ENCODE assay signal across 15 cellular contexts in the genomic region with DNA sequence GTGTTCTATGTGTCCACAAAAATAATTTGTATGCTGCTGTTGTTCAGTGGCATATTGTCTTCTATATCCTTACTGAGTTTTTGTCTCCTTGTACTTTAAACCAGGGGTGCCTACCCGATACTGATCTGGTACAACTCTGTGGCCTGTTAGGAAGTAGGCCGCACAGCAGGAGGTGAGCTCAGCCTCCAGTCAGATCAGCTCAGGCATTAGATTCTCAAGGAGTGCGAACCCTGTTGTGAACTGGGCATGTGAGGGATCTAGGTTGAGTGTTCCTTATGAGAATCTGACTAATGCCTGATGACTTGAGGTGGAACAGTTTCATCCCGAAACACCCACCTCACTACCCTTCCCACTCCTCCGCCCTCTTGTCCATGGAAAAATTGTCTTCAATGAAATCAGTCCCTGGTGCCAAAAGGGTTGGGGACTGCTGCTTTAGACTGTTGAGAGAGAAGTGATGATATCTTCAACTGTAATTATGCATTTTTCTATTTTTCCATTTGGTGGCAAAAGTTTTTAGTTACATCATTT.
DNase-seq lines count a peak whose midpoint lies in the region; ATAC-seq and TF ChIP-seq lines count a peak whose summit lies in the region.
"Had no signal": no experiment of that assay in that cellular context is flagged by ENCODE, and none has a peak within 500 bp of the region (broad histone marks: within the 10 kb centered on the region; RNA-seq: fewer than 3 reads in every experiment).

No MANE protein-coding gene starts in this region.

- no peaks in the 10 kb centered on the region for H3K36me3 ChIP-seq in CD4-positive, alpha-beta memory T cell (ENCODE audit: insufficient read depth, low read length)
- no peaks in the 10 kb centered on the region for H3K36me3 ChIP-seq in naive thymus-derived CD4-positive, alpha-beta T cell (ENCODE audit: control insufficient read depth in 2 of 3, insufficient read depth in 3 of 3, low read length in 3 of 3)
- H3K36me3 ChIP-seq in esophagus squamous epithelium (no peaks in the 10 kb centered on the region), tibial artery (no peaks in the 10 kb centered on the region)
- H3K36me3 ChIP-seq: upper lobe of left lung had no signal

- H3K27me3 ChIP-seq in CD4-positive, alpha-beta memory T cell (ENCODE audit: insufficient read depth, low read length), result no peaks in the 10 kb centered on the region
- H3K27me3 ChIP-seq in naive thymus-derived CD4-positive, alpha-beta T cell (ENCODE audit: control insufficient read depth in 2 of 2, insufficient read depth in 2 of 2, low read length in 2 of 2), result no peaks in the 10 kb centered on the region
- H3K27me3 ChIP-seq in esophagus squamous epithelium (no peaks in the 10 kb centered on the region), tibial artery (no peaks in the 10 kb centered on the region)
- H3K27me3 ChIP-seq: upper lobe of left lung had no signal

- TF ChIP-seq POLR2A in esophagus squamous epithelium (IDR thresholded peaks at IDR 0.05), result no peak

- ATAC-seq in naive thymus-derived CD4-positive, alpha-beta T cell, result no peak

- H3K27me3 Mint-ChIP-seq in CD4-positive, alpha-beta memory T cell, result no peaks in the 10 kb centered on the region
- H3K27me3 Mint-ChIP-seq in activated naive CD8-positive, alpha-beta T cell treated with anti-CD3 and anti-CD28 coated beads for 36 hours, result no peaks in the 10 kb centered on the region
- H3K27me3 Mint-ChIP-seq in naive thymus-derived CD4-positive, alpha-beta T cell, result no peaks in the 10 kb centered on the region
- H3K27me3 Mint-ChIP-seq: activated CD4-positive, alpha-beta T cell treated with anti-CD3 and anti-CD28 coated beads, Interleukin-2, amount 10 ng/mL, durations not matched to agents 7 days and 5 days had no signal

- CTCF ChIA-PET in CD4-positive, alpha-beta memory T cell (lab: Charles Lee; ENCODE audit: partially characterized antibody), result no interaction called here
- CTCF ChIA-PET in naive thymus-derived CD4-positive, alpha-beta T cell (lab: Charles Lee), result interaction anchor here (0.7 to 1.2 kb wide), 2 partner anchors 29 to 671 kb away, joined by 3 to 4 read pairs; no protein-coding TSS in a partner anchor

- no peak overlapping the region for H3K4me3 ChIP-seq in CD4-positive, alpha-beta memory T cell (ENCODE audit: low read length in 2 of 2)
- H3K4me3 ChIP-seq in naive thymus-derived CD4-positive, alpha-beta T cell (ENCODE audit: low read length), result no peak overlapping the region
- no peak overlapping the region for H3K4me3 ChIP-seq in esophagus squamous epithelium
- no peak overlapping the region for H3K4me3 ChIP-seq in tibial artery
- H3K4me3 ChIP-seq: upper lobe of left lung had no signal

- TF ChIP-seq CTCF in esophagus squamous epithelium (IDR thresholded peaks at IDR 0.05) (no peak), tibial artery (IDR thresholded peaks at IDR 0.05) (no peak)

- H3K36me3 Mint-ChIP-seq in CD4-positive, alpha-beta memory T cell, result peaks cover 0 to 3% of the 10 kb centered on the region in 2 donors
- peaks cover 15% of the 10 kb centered on the region for H3K36me3 Mint-ChIP-seq in activated naive CD8-positive, alpha-beta T cell treated with anti-CD3 and anti-CD28 coated beads for 36 hours
- H3K36me3 Mint-ChIP-seq in naive thymus-derived CD4-positive, alpha-beta T cell, result no peaks in the 10 kb centered on the region

- no peak overlapping the region for H3K4me3 Mint-ChIP-seq in CD4-positive, alpha-beta memory T cell
- H3K4me3 Mint-ChIP-seq in activated naive CD8-positive, alpha-beta T cell treated with anti-CD3 and anti-CD28 coated beads for 36 hours, result no peak overlapping the region
- H3K4me3 Mint-ChIP-seq in naive thymus-derived CD4-positive, alpha-beta T cell, result no peak overlapping the region
- H3K4me3 Mint-ChIP-seq: activated CD4-positive, alpha-beta T cell treated with anti-CD3 and anti-CD28 coated beads, Interleukin-2, amount 10 ng/mL, durations not matched to agents 7 days and 5 days; T-helper 1 cell treated with Interleukin-12 subunit alpha and Interleukin-12 subunit beta and Interleukin-4 antibody, amounts not matched to agents 30 μg/mL and 1 μg/mL, for 36 hours had no signal

- no peak overlapping the region for H3K27ac ChIP-seq in CD4-positive, alpha-beta memory T cell (ENCODE audit: low read depth, low read length)
- H3K27ac ChIP-seq in naive thymus-derived CD4-positive, alpha-beta T cell (ENCODE audit: low read depth, low read length), result no peak overlapping the region
- H3K27ac ChIP-seq in esophagus squamous epithelium (no peak overlapping the region), tibial artery (no peak overlapping the region)
- H3K27ac ChIP-seq: upper lobe of left lung had no signal

- H3K4me1 ChIP-seq in CD4-positive, alpha-beta memory T cell (ENCODE audit: insufficient read depth, low read length), result peaks cover 23% of the 10 kb centered on the region
- no peaks in the 10 kb centered on the region for H3K4me1 ChIP-seq in naive thymus-derived CD4-positive, alpha-beta T cell (ENCODE audit: control insufficient read depth in 2 of 2, insufficient read depth in 2 of 2, low read length in 2 of 2)
- peaks cover 3 to 52% (median 15%) of the 10 kb centered on the region in 3 donors for H3K4me1 ChIP-seq in esophagus squamous epithelium
- peaks cover 0 to 70% (median 17%) of the 10 kb centered on the region in 4 donors for H3K4me1 ChIP-seq in tibial artery

- 92 to 100% methylated on average over 5 of the region's 5 CpGs for WGBS in esophagus squamous epithelium, 2 donors

- no peaks in the 10 kb centered on the region for H3K9me3 ChIP-seq in CD4-positive, alpha-beta memory T cell (ENCODE audit: control insufficient read depth in 1 of 2, low read length in 2 of 2)
- no peaks in the 10 kb centered on the region for H3K9me3 ChIP-seq in naive thymus-derived CD4-positive, alpha-beta T cell (ENCODE audit: control insufficient read depth in 2 of 3, low read length in 3 of 3)
- H3K9me3 ChIP-seq in esophagus squamous epithelium (no peaks in the 10 kb centered on the region), tibial artery (no peaks in the 10 kb centered on the region)
- H3K9me3 ChIP-seq: upper lobe of left lung had no signal

- intact Hi-C loops in CD4-positive, alpha-beta memory T cell (cut with micrococcal nuclease), result no loop called here
- intact Hi-C loops in naive thymus-derived CD4-positive, alpha-beta T cell (cut with micrococcal nuclease), result no loop called here
- intact Hi-C loops in esophagus squamous epithelium (cut with DNase I) (no loop called here), tibial artery (cut with DNase I; ENCODE audit: low total_unique reads) (no loop called here)

- H3K27ac Mint-ChIP-seq in CD4-positive, alpha-beta memory T cell, result peak overlapping the region in 6 of 7 donors; percentile 1 to 82 (median 42)
- peak overlapping the region; percentile 90 for H3K27ac Mint-ChIP-seq in activated naive CD8-positive, alpha-beta T cell treated with anti-CD3 and anti-CD28 coated beads for 36 hours
- H3K27ac Mint-ChIP-seq in naive thymus-derived CD4-positive, alpha-beta T cell, result peak overlapping the region in 5 of 9 donors; percentile 4 to 68 (median 41)
- H3K27ac Mint-ChIP-seq: activated CD4-positive, alpha-beta T cell treated with anti-CD3 and anti-CD28 coated beads, Interleukin-2, amount 10 ng/mL, durations not matched to agents 7 days and 5 days; T-helper 1 cell treated with Interleukin-12 subunit alpha and Interleukin-12 subunit beta and Interleukin-4 antibody, amounts not matched to agents 30 μg/mL and 1 μg/mL, for 36 hours had no signal

- no peak for DNase-seq in CD4-positive, alpha-beta memory T cell
- DNase-seq in EH (ENCODE audit: low read depth), result peak; percentile 15
- peak; percentile 8 for DNase-seq in activated naive CD8-positive, alpha-beta T cell treated with anti-CD3 and anti-CD28 coated beads for 36 hours
- no peak for DNase-seq in naive thymus-derived CD4-positive, alpha-beta T cell
- no peak for DNase-seq in esophagus squamous epithelium (lab: John Stamatoyannopoulos, UW)
- no peak for DNase-seq in NCI-H1694 (lab: John Stamatoyannopoulos, UW)
- DNase-seq in tibial artery, result no peak
- DNase-seq: activated CD4-positive, alpha-beta T cell treated with anti-CD3 and anti-CD28 coated beads, Interleukin-2, amount 10 ng/mL, durations not matched to agents 7 days and 5 days; activated gamma-delta T cell; kidney; NCI-H2081; NCI-H82; stimulated activated CD4-positive, alpha-beta T cell treated with anti-CD3 and anti-CD28 coated beads, Interleukin-2, amount 100 ng/mL, for 24 hours; upper lobe of left lung had no signal

- H3K4me1 Mint-ChIP-seq in CD4-positive, alpha-beta memory T cell, result peaks cover 35 to 65% (median 46%) of the 10 kb centered on the region in 4 donors
- peaks cover 45% of the 10 kb centered on the region for H3K4me1 Mint-ChIP-seq in activated naive CD8-positive, alpha-beta T cell treated with anti-CD3 and anti-CD28 coated beads for 36 hours
- peaks cover 25 to 74% (median 65%) of the 10 kb centered on the region in 7 donors for H3K4me1 Mint-ChIP-seq in naive thymus-derived CD4-positive, alpha-beta T cell

- POLR2A ChIA-PET in CD4-positive, alpha-beta memory T cell (lab: Charles Lee; ENCODE audit: partially characterized antibody), result no interaction called here
- POLR2A ChIA-PET in naive thymus-derived CD4-positive, alpha-beta T cell (lab: Charles Lee), result interaction anchor here (0.9 kb wide), 1 partner anchor 54 kb away, joined by 4 read pairs; no protein-coding TSS in a partner anchor

- no peaks in the 10 kb centered on the region for H3K9me3 Mint-ChIP-seq in CD4-positive, alpha-beta memory T cell
- H3K9me3 Mint-ChIP-seq in activated naive CD8-positive, alpha-beta T cell treated with anti-CD3 and anti-CD28 coated beads for 36 hours, result no peaks in the 10 kb centered on the region
- no peaks in the 10 kb centered on the region for H3K9me3 Mint-ChIP-seq in naive thymus-derived CD4-positive, alpha-beta T cell
- H3K9me3 Mint-ChIP-seq: activated CD4-positive, alpha-beta T cell treated with anti-CD3 and anti-CD28 coated beads, Interleukin-2, amount 10 ng/mL, durations not matched to agents 7 days and 5 days; T-helper 1 cell treated with Interleukin-12 subunit alpha and Interleukin-12 subunit beta and Interleukin-4 antibody, amounts not matched to agents 30 μg/mL and 1 μg/mL, for 36 hours had no signal

Comparison
In these comparisons a context has a peak if more than half of its experiments do, and no peak if none do; other contexts are left out.
1. DNase-seq: peak in EH (single experiment) and activated naive CD8-positive, alpha-beta T cell treated with anti-CD3 and anti-CD28 coated beads for 36 hours (single experiment); none in CD4-positive, alpha-beta memory T cell (0 of 5), naive thymus-derived CD4-positive, alpha-beta T cell (0 of 9), esophagus squamous epithelium (single experiment), NCI-H1694 (single experiment) and tibial artery (0 of 2).
2. Peak in every context shown above with its lines, with median percentiles within 50 percentile points of each other: H3K27ac Mint-ChIP-seq.